In genomic region chr6:14716499-14717146, GRCh38 we compare ENCODE assay signal across 18 cellular contexts.
DNase-seq lines count a peak whose midpoint lies in the region; ATAC-seq, FAIRE-seq and TF ChIP-seq lines count a peak whose summit lies in the region.
"Had no signal": no experiment of that assay in that cellular context is flagged by ENCODE, and none has a peak within 500 bp of the region (broad histone marks: within the 10 kb centered on the region; RNA-seq: fewer than 3 reads in every experiment).

No MANE protein-coding gene starts in this region.

- H3K27ac Mint-ChIP-seq in activated CD4-positive, alpha-beta T cell treated with anti-CD3 and anti-CD28 coated beads for 36 hours, result peak overlapping the region; percentile 48
- no peak overlapping the region for H3K27ac Mint-ChIP-seq in stimulated activated effector memory CD8-positive, alpha-beta T cell treated with anti-CD3 and anti-CD28 coated beads, Interleukin-12 subunit alpha, Interleukin-12 subunit beta, amount 100 ng/mL, for 72 hours
- H3K27ac Mint-ChIP-seq: activated naive CD8-positive, alpha-beta T cell; HFFc6; type B pancreatic cell had no signal

- no peaks in the 10 kb centered on the region; the same call in 1 of the 2 replicates for H3K79me1 ChIP-seq in H1 (ENCODE audit: low read depth, low read length)

- H3K14ac ChIP-seq in H1 (ENCODE audit: insufficient read length), result no peak overlapping the region

- H3K18ac ChIP-seq in H1 (ENCODE audit: extremely low read depth, low read length), result no peak overlapping the region

- no peak for ATAC-seq in activated CD4-positive, alpha-beta T cell treated with anti-CD3 and anti-CD28 coated beads for 36 hours
- ATAC-seq in stimulated activated effector memory CD8-positive, alpha-beta T cell treated with anti-CD3 and anti-CD28 coated beads, Interleukin-12 subunit alpha, Interleukin-12 subunit beta, amount 100 ng/mL, for 72 hours, result no peak
- ATAC-seq: left lobe of liver, psoas muscle had no signal

- H4K20me1 ChIP-seq in Loucy (ENCODE audit: insufficient read depth, low read length, poor library complexity, severe bottlenecking), result no peaks in the 10 kb centered on the region
- H4K20me1 ChIP-seq in H1 (replicated peaks in 1 of 2; ENCODE audit: control insufficient read depth in 1 of 2, insufficient read depth in 2 of 2, low read length in 2 of 2), result no peaks in the 10 kb centered on the region

- H3K4me1 ChIP-seq in Loucy (ENCODE audit: insufficient read depth, low read length, poor library complexity, severe bottlenecking) (peaks cover 64% of the 10 kb centered on the region), H1 (replicated peaks in 1 of 4; ENCODE audit: control insufficient read depth in 3 of 4, insufficient read depth in 4 of 4, low read length in 3 of 4) (peaks cover 0 to 6% (median 0%) of the 10 kb centered on the region in 4 experiments; a peak in 1 of 7 replicates)

- WGBS in H1 (ENCODE audit: extremely low coverage in 1 of 2, insufficient coverage in 1 of 2, insufficient read length in 1 of 2, insufficient replicate concordance in 2 of 2, low coverage in 1 of 2, low lambda C conversion rate in 2 of 2, missing lambda C conversion rate in 1 of 2), 2 experiments, result 91% methylated on average over 9 of the region's 9 CpGs; no CpG with 5 or more reads in 1 of the 2 experiments

- H3K4me3 Mint-ChIP-seq in activated CD4-positive, alpha-beta T cell treated with anti-CD3 and anti-CD28 coated beads for 36 hours, result no peak overlapping the region
- H3K4me3 Mint-ChIP-seq in stimulated activated effector memory CD8-positive, alpha-beta T cell treated with anti-CD3 and anti-CD28 coated beads, Interleukin-12 subunit alpha, Interleukin-12 subunit beta, amount 100 ng/mL, for 72 hours, result peak overlapping the region; percentile 35
- H3K4me3 Mint-ChIP-seq: activated naive CD8-positive, alpha-beta T cell; HFFc6; stimulated activated naive CD8-positive, alpha-beta T cell treated with anti-CD3 and anti-CD28 coated beads, Interleukin-15, Interleukin-2, amounts not matched to agents 100 ng/mL and 50 ng/mL, for 24 hours; type B pancreatic cell had no signal

- H3K56ac ChIP-seq in H1 (replicated peaks; ENCODE audit: insufficient read length, low read depth, low read length), result no peak overlapping the region

- no peaks in the 10 kb centered on the region for H3F3A ChIP-seq in Loucy (ENCODE audit: low read depth)

- FAIRE-seq in H1 (lab: Jason Lieb, UNC), result no peak

- H3K9me2 ChIP-seq in Loucy (replicated peaks; ENCODE audit: low read depth, low read length), result no peaks in the 10 kb centered on the region

- H3K4ac ChIP-seq in H1 (replicated peaks; ENCODE audit: insufficient read length, low read depth, low read length), result no peak overlapping the region

- H3K23ac ChIP-seq in H1 (ENCODE audit: insufficient read length), result no peak overlapping the region

- H3K9me3 Mint-ChIP-seq in activated CD4-positive, alpha-beta T cell treated with anti-CD3 and anti-CD28 coated beads for 36 hours (ENCODE audit: low read depth), result no peaks in the 10 kb centered on the region
- H3K9me3 Mint-ChIP-seq in stimulated activated effector memory CD8-positive, alpha-beta T cell treated with anti-CD3 and anti-CD28 coated beads, Interleukin-12 subunit alpha, Interleukin-12 subunit beta, amount 100 ng/mL, for 72 hours, result peaks cover 3% of the 10 kb centered on the region
- H3K9me3 Mint-ChIP-seq: activated T-cell treated with anti-CD3 and anti-CD28 coated beads, Interleukin-2, amount 50 U/mL, for 4 hours; HFFc6; stimulated activated naive CD8-positive, alpha-beta T cell treated with anti-CD3 and anti-CD28 coated beads, Interleukin-15, Interleukin-2, amounts not matched to agents 100 ng/mL and 50 ng/mL, for 24 hours; type B pancreatic cell had no signal

- H3K4me3 ChIP-seq in Loucy (ENCODE audit: low read length, poor library complexity, severe bottlenecking), result no peak overlapping the region
- H3K4me3 ChIP-seq in H1 (ENCODE audit: extremely low read depth in 1 of 4, insufficient read depth in 2 of 4, low read depth in 3 of 4, low read length in 4 of 4), result no peak overlapping the region
- H3K4me3 ChIP-seq: psoas muscle had no signal

- H3K27me3 ChIP-seq in Loucy (ENCODE audit: insufficient read depth, low read length, poor library complexity, severe bottlenecking) (no peaks in the 10 kb centered on the region), H1 (replicated peaks in 1 of 4; ENCODE audit: control insufficient read depth in 3 of 4, extremely low read depth in 1 of 4, insufficient read depth in 3 of 4, low read length in 3 of 4) (no peaks in the 10 kb centered on the region; a peak in 1 of 7 replicates)

- H2BK15ac ChIP-seq in H1 (ENCODE audit: low read length), result no peak overlapping the region

- no peak overlapping the region for H4K8ac ChIP-seq in H1 (ENCODE audit: extremely low read depth, insufficient read depth, low read length)

- CTCF ChIA-PET in activated CD4-positive, alpha-beta T cell treated with anti-CD3 and anti-CD28 coated beads for 36 hours (lab: Charles Lee), result interaction anchor here (0.6 kb wide), 2 partner anchors 36 to 448 kb away, joined by 3 read pairs; no protein-coding TSS in a partner anchor
- CTCF ChIA-PET in H1 (lab: Charles Lee; ENCODE audit: partially characterized antibody), result interaction anchor here (0.5 to 1.7 kb wide), 4 partner anchors 11 to 122 kb away, joined by 3 to 5 read pairs (median 4); no protein-coding TSS in a partner anchor

- H2BK120ac ChIP-seq in H1 (replicated peaks; ENCODE audit: low read depth, low read length), result no peak overlapping the region

- H2BK20ac ChIP-seq in H1 (ENCODE audit: low read length), result no peak overlapping the region

- TF ChIP-seq POLR2A in H1 (IDR thresholded peaks at IDR 0.05; ENCODE audit: control extremely low read depth in 1 of 2, low read depth in 2 of 2, low read length in 2 of 2), result no peak

- peak overlapping the region; percentile 8 for H3K4me2 ChIP-seq in Loucy (ENCODE audit: low read depth, low read length, poor library complexity, severe bottlenecking)
- no peak overlapping the region for H3K4me2 ChIP-seq in H1 (ENCODE audit: insufficient read depth in 1 of 2, low read depth in 2 of 2, low read length in 2 of 2)

- H3K79me2 ChIP-seq in Loucy (ENCODE audit: insufficient read depth, low read length) (no peaks in the 10 kb centered on the region), H1 (ENCODE audit: control insufficient read depth in 1 of 2, insufficient read depth in 2 of 2, low read length in 2 of 2) (no peaks in the 10 kb centered on the region)

- H3K4me1 Mint-ChIP-seq in activated CD4-positive, alpha-beta T cell treated with anti-CD3 and anti-CD28 coated beads for 36 hours, result peaks cover 57% of the 10 kb centered on the region
- H3K4me1 Mint-ChIP-seq in stimulated activated effector memory CD8-positive, alpha-beta T cell treated with anti-CD3 and anti-CD28 coated beads, Interleukin-12 subunit alpha, Interleukin-12 subunit beta, amount 100 ng/mL, for 72 hours, result peaks cover 76% of the 10 kb centered on the region

- no peaks in the 10 kb centered on the region for H3K36me3 ChIP-seq in Loucy (ENCODE audit: insufficient read depth, low read length)
- no peaks in the 10 kb centered on the region for H3K36me3 ChIP-seq in H1 (ENCODE audit: control insufficient read depth in 2 of 4, insufficient read depth in 4 of 4, low read length in 3 of 4)

- no peak overlapping the region for H4K5ac ChIP-seq in H1 (ENCODE audit: insufficient read length, low read depth, low read length)

- H3K9me3 ChIP-seq in Loucy (ENCODE audit: insufficient read depth, low read depth, low read length), result no peaks in the 10 kb centered on the region
- no peaks in the 10 kb centered on the region for H3K9me3 ChIP-seq in H1 (ENCODE audit: insufficient read depth in 2 of 2, low read depth in 1 of 2, low read length in 1 of 2)
- H3K9me3 ChIP-seq: psoas muscle had no signal

- POLR2A ChIA-PET in activated CD4-positive, alpha-beta T cell treated with anti-CD3 and anti-CD28 coated beads for 36 hours (lab: Charles Lee), result no interaction called here
- POLR2A ChIA-PET in H1 (lab: Charles Lee; ENCODE audit: partially characterized antibody), result no interaction called here

- no peaks in the 10 kb centered on the region for H3K23me2 ChIP-seq in H1 (ENCODE audit: low read depth, low read length)

- H2BK5ac ChIP-seq in H1 (ENCODE audit: low read depth, low read length), result peak overlapping the region; percentile 55; the same call in 1 of the 2 replicates

- H3K27me3 Mint-ChIP-seq in activated CD4-positive, alpha-beta T cell treated with anti-CD3 and anti-CD28 coated beads for 36 hours, result no peaks in the 10 kb centered on the region
- H3K27me3 Mint-ChIP-seq: activated naive CD8-positive, alpha-beta T cell; stimulated activated naive CD8-positive, alpha-beta T cell treated with anti-CD3 and anti-CD28 coated beads, Interleukin-15, Interleukin-2, amounts not matched to agents 100 ng/mL and 50 ng/mL, for 24 hours had no signal

- H3K9ac ChIP-seq in Loucy (ENCODE audit: low read depth, low read length, poor library complexity, severe bottlenecking), result peak overlapping the region; percentile 44
- no peak overlapping the region for H3K9ac ChIP-seq in H1 (replicated peaks in 1 of 4; ENCODE audit: extremely low read depth in 1 of 4, low read depth in 3 of 4, low read length in 3 of 4)

- peaks cover 3% of the 10 kb centered on the region for H3K36me3 Mint-ChIP-seq in activated CD4-positive, alpha-beta T cell treated with anti-CD3 and anti-CD28 coated beads for 36 hours (ENCODE audit: low read depth)
- no peaks in the 10 kb centered on the region for H3K36me3 Mint-ChIP-seq in stimulated activated effector memory CD8-positive, alpha-beta T cell treated with anti-CD3 and anti-CD28 coated beads, Interleukin-12 subunit alpha, Interleukin-12 subunit beta, amount 100 ng/mL, for 72 hours
- H3K36me3 Mint-ChIP-seq: activated naive CD8-positive, alpha-beta T cell had no signal

- no peak overlapping the region for H4K91ac ChIP-seq in H1 (replicated peaks; ENCODE audit: insufficient read length, low read length)

- H2AK5ac ChIP-seq in H1 (ENCODE audit: low read depth, low read length), result 0 out of 2 replicates have a peak overlapping the region, but pooled peaks have one; percentile 69

- intact Hi-C loops in activated CD4-positive, alpha-beta T cell treated with anti-CD3 and anti-CD28 coated beads for 36 hours (cut with DNase I, micrococcal nuclease), result no loop called here

- TF ChIP-seq CTCF in Loucy (conservative IDR thresholded peaks at IDR 0.05; ENCODE audit: low read length) (no peak), H1 (IDR thresholded peaks at IDR 0.05; ENCODE audit: control extremely low read depth in 1 of 3, insufficient read depth in 1 of 3, low read depth in 1 of 3, low read length in 3 of 3) (no peak), GM20000 (IDR thresholded peaks at IDR 0.05; ENCODE audit: extremely low read depth, missing control alignments) (no peak)

- no peak overlapping the region for H3K27ac ChIP-seq in H1 (ENCODE audit: low read depth, low read length)
- H3K27ac ChIP-seq: psoas muscle had no signal

- no peak for DNase-seq in activated CD4-positive, alpha-beta T cell treated with anti-CD3 and anti-CD28 coated beads for 36 hours
- DNase-seq in activated CD4-positive, alpha-beta T cell treated with anti-CD3 and anti-CD28 coated beads for 4 hours, result no peak
- DNase-seq in H1 (ENCODE audit: low read depth in 1 of 2, low spot score in 2 of 2), result no peak
- DNase-seq in stimulated activated effector memory CD8-positive, alpha-beta T cell treated with anti-CD3 and anti-CD28 coated beads, Interleukin-12 subunit alpha, Interleukin-12 subunit beta, amount 100 ng/mL, for 72 hours (ENCODE audit: low spot score in 2 of 2), result no peak
- DNase-seq in DMS 273 (lab: John Stamatoyannopoulos, UW; ENCODE audit: unreplicated experiment), result no peak
- DNase-seq in NCI-H345 treated with DMSO at 0.1 percent for 48 hours (lab: John Stamatoyannopoulos, UW; ENCODE audit: unreplicated experiment), result no peak
- no peak for DNase-seq in GM20000 (ENCODE audit: low spot score)
- DNase-seq: activated T-cell treated with anti-CD3 and anti-CD28 coated beads, Interleukin-2, amount 50 U/mL, for 4 hours; HFFc6; NCI-H146; psoas muscle; Right ventricle myocardium superior; stimulated activated CD4-positive, alpha-beta T cell treated with anti-CD3 and anti-CD28 coated beads, Interleukin-1b, Interleukin-23, amount 100 ng/mL, for 48 hours had no signal

- no peak overlapping the region; the same call in 1 of the 2 replicates for H2BK12ac ChIP-seq in H1 (ENCODE audit: low read depth, low read length)

- H2AFZ ChIP-seq in Loucy (ENCODE audit: low read length), result peak overlapping the region; percentile 66
- H2AFZ ChIP-seq in H1 (ENCODE audit: low read length), result no peak overlapping the region

- no peak for TF ChIP-seq EP300 in H1 (IDR thresholded peaks at IDR 0.05; ENCODE audit: borderline replicate concordance in 1 of 2, low read depth in 2 of 2, low read length in 2 of 2)

- no peak for TF ChIP-seq RAD21 in H1 (IDR thresholded peaks at IDR 0.05 in 1 of 2, conservative IDR thresholded peaks at IDR 0.05 in 1 of 2; ENCODE audit: low read depth in 2 of 2, low read length in 2 of 2)
